In the genomic region with DNA sequence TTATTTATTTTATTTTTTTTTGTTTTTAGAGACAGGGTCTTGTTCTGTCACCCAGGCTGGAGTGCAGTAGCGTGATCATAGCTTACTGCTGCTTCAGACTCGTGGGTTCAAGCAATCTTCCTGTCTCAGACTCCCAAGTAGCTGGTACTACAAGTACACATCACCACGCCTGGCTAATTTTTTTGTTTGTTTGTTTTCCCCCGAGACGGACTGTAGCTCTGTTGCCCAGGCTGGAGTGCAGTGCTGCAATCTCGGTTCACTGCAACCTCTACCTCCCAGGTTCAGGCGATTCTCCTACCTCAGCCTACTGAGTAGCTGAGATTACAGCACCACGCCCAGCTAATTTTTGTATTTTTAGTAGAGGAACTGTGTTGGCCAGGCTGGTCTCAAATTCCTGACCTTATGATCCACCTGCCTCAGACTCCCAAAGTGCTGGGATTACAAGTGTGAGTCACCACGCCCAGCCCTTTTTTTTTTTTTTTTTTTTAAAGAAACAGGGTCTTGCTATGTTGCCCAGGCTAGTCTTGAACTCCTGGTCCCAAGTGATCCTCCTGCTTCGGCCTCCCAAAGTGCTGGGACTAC, we compare ENCODE assay signal across 25 cellular contexts. TPM values are rescaled to one million over a fixed set of nuclear protein-coding genes. Genes with fewer than 3 reads are reported as not detected.
"Had no signal": no experiment of that assay in that cellular context is flagged by ENCODE, and none has a peak within 500 bp of the region (broad histone marks: within the 10 kb centered on the region; RNA-seq: fewer than 3 reads in every experiment).

No MANE protein-coding gene starts in this region.

- H3K4me3 ChIP-seq: cardiac muscle cell, esophagus muscularis mucosa, heart right ventricle, ovary, smooth muscle cell, upper lobe of left lung had no signal

- H3K4me1 ChIP-seq: esophagus muscularis mucosa, upper lobe of left lung had no signal

- H3K4me2 ChIP-seq: smooth muscle cell had no signal

- H3K27me3 ChIP-seq: cardiac muscle cell, esophagus muscularis mucosa, heart right ventricle, ovary, upper lobe of left lung had no signal

- H3K36me3 ChIP-seq: ovary had no signal

- H3K9me3 ChIP-seq: esophagus muscularis mucosa, heart right ventricle, ovary, upper lobe of left lung had no signal

- DNase-seq: activated CD4-positive, alpha-beta T cell treated with anti-CD3 and anti-CD28 coated beads, Interleukin-2, amount 10 ng/mL, durations not matched to agents 24 days and 14 days; activated CD8-positive, alpha-beta T cell treated with anti-CD3 and anti-CD28 coated beads for 36 hours; activated naive CD4-positive, alpha-beta T cell; activated naive CD8-positive, alpha-beta T cell treated with anti-CD3 and anti-CD28 coated beads for 36 hours; activated T-cell treated with anti-CD3 and anti-CD28 coated beads, Interleukin-2, amount 50 U/mL, for 1 hour; amniotic stem cell; dermis blood vessel endothelial cell; effector memory CD4-positive, alpha-beta T cell; heart right ventricle; immature natural killer cell; kidney glomerular epithelial cell; left ventricle myocardium superior; mesenchymal stem cell; naive thymus-derived CD4-positive, alpha-beta T cell; ovary; stimulated activated CD4-positive, alpha-beta T cell treated with anti-CD3 and anti-CD28 coated beads, Interleukin-4, amount 100 ng/mL, for 1 hour; stimulated activated naive CD8-positive, alpha-beta T cell treated with anti-CD3 and anti-CD28 coated beads, Interleukin-15, amount 100 ng/mL, for 72 hours; T-helper 9 cell; upper lobe of left lung had no signal

- H3K27ac ChIP-seq: cardiac muscle cell, esophagus muscularis mucosa, heart right ventricle, ovary, upper lobe of left lung had no signal

- ATAC-seq: activated CD8-positive, alpha-beta T cell treated with anti-CD3 and anti-CD28 coated beads for 36 hours; activated T-helper 17 cell treated with anti-CD3 and anti-CD28 coated beads, Interleukin-2, amount 50 U/mL, for 72 hours; heart right ventricle; left ventricle myocardium superior; naive thymus-derived CD4-positive, alpha-beta T cell; sciatic nerve; stimulated activated naive CD8-positive, alpha-beta T cell treated with anti-CD3 and anti-CD28 coated beads, Interleukin-15, amount 100 ng/mL, for 72 hours had no signal

RNA-seq across cellular contexts. Expression of a gene that starts 47.4 kb away (rescaled TPM):
- total RNA-seq: cardiac muscle cell, chondrocyte had no signal
